Comparison of ENCODE assay signal across 24 cellular contexts in the genomic region with DNA sequence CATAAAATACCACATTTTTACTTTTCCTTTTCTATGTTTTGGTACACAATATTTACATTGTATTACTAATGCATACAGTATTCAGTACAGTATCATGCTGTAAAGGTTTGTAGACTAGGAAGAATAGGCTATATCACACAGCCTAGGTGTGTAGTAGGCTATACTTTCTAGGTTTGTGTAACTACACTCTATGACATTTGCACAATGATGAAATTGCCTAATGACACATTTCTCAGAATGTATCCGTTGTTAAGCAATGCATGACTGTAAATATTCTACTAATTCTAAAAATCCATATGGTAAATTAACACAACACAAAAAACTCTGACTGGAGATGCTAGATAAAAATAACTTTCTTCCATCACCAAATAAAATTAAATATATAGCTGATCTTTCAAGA.
"Had no signal": no experiment of that assay in that cellular context is flagged by ENCODE, and none has a peak within 500 bp of the region (broad histone marks: within the 10 kb centered on the region; RNA-seq: fewer than 3 reads in every experiment).

No MANE protein-coding gene starts in this region.

- H3K4me3 ChIP-seq: gastrocnemius medialis, hepatocyte, left lung, prostate gland, right atrium auricular region, sigmoid colon, stomach, thyroid gland, vagina had no signal

- FAIRE-seq: endometrium, islet of Langerhans had no signal

- DNase-seq: cortex of kidney; effector memory CD8-positive, alpha-beta T cell; foreskin fibroblast; gastrocnemius medialis; head of caudate nucleus; left cardiac atrium; left lung; mesendoderm; naive thymus-derived CD8-positive, alpha-beta T cell; nephron progenitor cell; nucleus accumbens; sigmoid colon; stimulated activated CD4-positive, alpha-beta T cell treated with anti-CD3 and anti-CD28 coated beads, Interleukin-2, amount 100 ng/mL, for 24 hours; stimulated activated CD4-positive, alpha-beta T cell treated with anti-CD3 and anti-CD28 coated beads, Interleukin-4, amount 100 ng/mL, for 24 hours; stimulated activated naive CD4-positive, alpha-beta T cell treated with Interleukin-2 at 50 U/mL for 16 hours; stomach; thyroid gland had no signal

- H3K27me3 ChIP-seq: gastrocnemius medialis, hepatocyte, left lung, right atrium auricular region, sigmoid colon, stomach, thyroid gland, vagina had no signal

- H3K4me2 ChIP-seq: hepatocyte had no signal

- H3K36me3 ChIP-seq: gastrocnemius medialis, left lung, prostate gland, right atrium auricular region, sigmoid colon, stomach, thyroid gland, vagina had no signal

- H2AFZ ChIP-seq: hepatocyte had no signal

- H3K9me3 ChIP-seq: gastrocnemius medialis, left lung, prostate gland, right atrium auricular region, sigmoid colon, stomach, thyroid gland, vagina had no signal

- H3K27ac ChIP-seq: gastrocnemius medialis, hepatocyte, left lung, prostate gland, right atrium auricular region, sigmoid colon, stomach, thyroid gland, vagina had no signal

- ATAC-seq: effector memory CD8-positive, alpha-beta T cell; gastrocnemius medialis; left cardiac atrium; left lung; naive thymus-derived CD8-positive, alpha-beta T cell; stimulated activated effector memory CD8-positive, alpha-beta T cell treated with anti-CD3 and anti-CD28 coated beads, Interleukin-12 subunit alpha, Interleukin-12 subunit beta, amount 100 ng/mL, for 72 hours had no signal

- H3K4me1 ChIP-seq: gastrocnemius medialis, left lung, prostate gland, right atrium auricular region, sigmoid colon, stomach, thyroid gland, vagina had no signal
